ENCODE assay signal across 20 cellular contexts in genomic region chr1:117054068-117054467, GRCh38.
"Had no signal": no experiment of that assay in that cellular context is flagged by ENCODE, and none has a peak within 500 bp of the region (broad histone marks: within the 10 kb centered on the region; RNA-seq: fewer than 3 reads in every experiment).

No MANE protein-coding gene starts in this region.

- ATAC-seq: foreskin keratinocyte; gastroesophageal sphincter; heart left ventricle; left cardiac atrium; left lung; left ventricle myocardium superior; lower lobe of right lung; mucosa of descending colon; naive thymus-derived CD8-positive, alpha-beta T cell had no signal

- H3K9me3 ChIP-seq: colonic mucosa, esophagus muscularis mucosa, gastroesophageal sphincter, heart left ventricle, left lung, lower lobe of right lung, mucosa of descending colon had no signal

- H3K4me3 ChIP-seq: colonic mucosa, esophagus muscularis mucosa, gastroesophageal sphincter, heart left ventricle, hepatocyte, left lung, lower lobe of right lung, mucosa of descending colon had no signal

- H3K27ac Mint-ChIP-seq: dendritic cell treated with granulocyte-macrophage colony-stimulating factor and Interleukin-4, amounts not matched to agents 40 ng/mL and 50 ng/mL, for 4 days; immature natural killer cell; mesothelial cell of epicardium had no signal

- DNase-seq: colonic mucosa; cortex of kidney; effector memory CD4-positive, alpha-beta T cell; foreskin keratinocyte; heart left ventricle; hypothalamus; immature natural killer cell; left cardiac atrium; left lung; left ventricle myocardium superior; lower lobe of right lung; mesenchymal stem cell; mucosa of descending colon; naive B cell; naive thymus-derived CD8-positive, alpha-beta T cell had no signal

- H3K27me3 Mint-ChIP-seq: dendritic cell treated with granulocyte-macrophage colony-stimulating factor and Interleukin-4, amounts not matched to agents 40 ng/mL and 50 ng/mL, for 4 days; naive B cell; naive thymus-derived CD8-positive, alpha-beta T cell had no signal

- H3K27ac ChIP-seq: colonic mucosa, esophagus muscularis mucosa, foreskin keratinocyte, gastroesophageal sphincter, heart left ventricle, hepatocyte, left lung, lower lobe of right lung had no signal

- H3K36me3 Mint-ChIP-seq: immature natural killer cell; mesothelial cell of epicardium; naive B cell; naive thymus-derived CD8-positive, alpha-beta T cell had no signal

- H3K4me1 ChIP-seq: colonic mucosa had no signal

- H3K4me3 Mint-ChIP-seq: dendritic cell treated with granulocyte-macrophage colony-stimulating factor and Interleukin-4, amounts not matched to agents 40 ng/mL and 50 ng/mL, for 4 days; immature natural killer cell; mesothelial cell of epicardium; naive B cell; naive thymus-derived CD8-positive, alpha-beta T cell had no signal

- H3K36me3 ChIP-seq: colonic mucosa, esophagus muscularis mucosa, gastroesophageal sphincter, heart left ventricle, left lung, lower lobe of right lung had no signal

- H3K9me3 Mint-ChIP-seq: dendritic cell treated with granulocyte-macrophage colony-stimulating factor and Interleukin-4, amounts not matched to agents 40 ng/mL and 50 ng/mL, for 4 days; immature natural killer cell; mesothelial cell of epicardium; naive B cell; naive thymus-derived CD8-positive, alpha-beta T cell had no signal
